ENCODE assay signal across 18 cellular contexts in the genomic region with DNA sequence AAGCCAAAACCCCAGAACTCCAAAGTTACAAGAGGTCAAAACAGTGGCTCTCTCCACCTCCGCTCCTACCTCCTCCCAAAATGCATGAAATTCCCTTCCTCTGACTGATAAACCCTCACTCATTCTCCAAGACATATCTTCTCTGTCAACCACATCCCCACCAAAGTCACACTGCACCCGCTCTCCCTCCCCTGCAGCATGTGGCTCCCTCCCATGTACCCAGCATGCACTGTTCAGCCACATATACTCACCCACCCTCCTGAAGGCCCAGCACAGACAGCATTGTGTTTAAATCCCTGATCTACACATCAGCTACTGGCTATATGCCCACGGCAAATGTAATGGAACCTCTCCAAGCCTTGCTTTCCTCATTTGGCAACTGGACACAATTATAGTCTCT. TPM values are rescaled to one million over a fixed set of nuclear protein-coding genes. Genes with fewer than 3 reads are reported as not detected.
DNase-seq lines count a peak whose midpoint lies in the region; ATAC-seq, FAIRE-seq and TF ChIP-seq lines count a peak whose summit lies in the region.
"Had no signal": no experiment of that assay in that cellular context is flagged by ENCODE, and none has a peak within 500 bp of the region (broad histone marks: within the 10 kb centered on the region; RNA-seq: fewer than 3 reads in every experiment).

No MANE protein-coding gene starts in this region.

- FAIRE-seq in keratinocyte (lab: Jason Lieb, UNC), result peak; percentile 39

- no peaks in the 10 kb centered on the region for H3K9me2 ChIP-seq in Karpas-422 (replicated peaks; ENCODE audit: insufficient read depth, low read length)

- H3K9ac ChIP-seq in adipocyte (ENCODE audit: low read length), result no peak overlapping the region
- H3K9ac ChIP-seq in keratinocyte (ENCODE audit: control insufficient read depth, extremely low read depth, insufficient read depth, low read length), result no peak overlapping the region
- no peak overlapping the region for H3K9ac ChIP-seq in Karpas-422 (ENCODE audit: low read length)

- H3K9me3 Mint-ChIP-seq in HFFc6, result no peaks in the 10 kb centered on the region

- H3K9me3 ChIP-seq in adipocyte (ENCODE audit: control insufficient read depth, low read length) (no peaks in the 10 kb centered on the region), keratinocyte (ENCODE audit: control insufficient read depth, low read depth, low read length) (no peaks in the 10 kb centered on the region), Karpas-422 (ENCODE audit: low read length) (no peaks in the 10 kb centered on the region)
- H3K9me3 ChIP-seq: gastrocnemius medialis, testis had no signal

- dilution Hi-C loops in keratinocyte (cut with MboI; ENCODE audit: extremely low pct_ligation_motif_present, low sequenced_read_pairs), result no loop called here

- CTCF ChIA-PET in BJ (lab: Yijun Ruan, JAX), result interaction anchor here (0.9 to 1.3 kb wide), 4 partner anchors 11 to 191 kb away, joined by 3 to 6 read pairs (median 4); no protein-coding TSS in a partner anchor

- no peaks in the 10 kb centered on the region for H3K36me3 Mint-ChIP-seq in HFFc6 (ENCODE audit: low read depth)
- H3K36me3 Mint-ChIP-seq: naive thymus-derived CD4-positive, alpha-beta T cell had no signal

- H3K79me2 ChIP-seq in keratinocyte (ENCODE audit: control insufficient read depth, insufficient read depth, low read length), result no peaks in the 10 kb centered on the region
- no peaks in the 10 kb centered on the region for H3K79me2 ChIP-seq in Karpas-422 (ENCODE audit: low read length)

- ATAC-seq in HG02938 (IDR thresholded peaks at IDR 0.05; ENCODE audit: unreplicated experiment) (no peak), HG03342 (IDR thresholded peaks at IDR 0.05; ENCODE audit: unreplicated experiment) (no peak)
- ATAC-seq: gastrocnemius medialis; naive thymus-derived CD4-positive, alpha-beta T cell had no signal

- H3K9me1 ChIP-seq in keratinocyte (ENCODE audit: control insufficient read depth, extremely low read depth, insufficient read depth, low read length), result no peaks in the 10 kb centered on the region

- H3K4me3 Mint-ChIP-seq in HFFc6, result no peak overlapping the region

- H3K27ac Mint-ChIP-seq in HFFc6, result peak overlapping the region; percentile 30

- H3K27ac ChIP-seq in keratinocyte (ENCODE audit: control insufficient read depth, insufficient read depth, low read length) (no peak overlapping the region), Karpas-422 (ENCODE audit: low read length) (no peak overlapping the region)
- H3K27ac ChIP-seq: gastrocnemius medialis, testis, VCaP had no signal

- POLR2A ChIA-PET in BJ (lab: Charles Lee), result no interaction called here

- no peak overlapping the region for H3K4me2 ChIP-seq in keratinocyte (ENCODE audit: control insufficient read depth, extremely low read depth, insufficient read depth, low read depth, low read length)
- H3K4me2 ChIP-seq in Karpas-422 (ENCODE audit: low read depth, low read length, poor library complexity, severe bottlenecking), result no peak overlapping the region

- H3K4me3 ChIP-seq in BJ (ENCODE audit: low read depth, low read length) (no peak overlapping the region), adipocyte (ENCODE audit: low read length) (no peak overlapping the region), keratinocyte (ENCODE audit: control insufficient read depth in 2 of 3, extremely low read depth in 1 of 3, insufficient read depth in 2 of 3, low read depth in 1 of 3, low read length in 3 of 3) (no peak overlapping the region), Karpas-422 (ENCODE audit: low read length) (no peak overlapping the region)
- H3K4me3 ChIP-seq: gastrocnemius medialis, skin epidermis, testis had no signal

- TF ChIP-seq CTCF in BJ (IDR thresholded peaks at IDR 0.05; ENCODE audit: insufficient read depth, low read depth, low read length) (no peak), HFFc6 (IDR thresholded peaks at IDR 0.05) (no peak), keratinocyte (optimal IDR thresholded peaks at IDR 0.05 in 1 of 3, IDR thresholded peaks at IDR 0.05 in 1 of 3, conservative IDR thresholded peaks at IDR 0.05 in 1 of 3; ENCODE audit: extremely low read depth in 1 of 3, insufficient read depth in 2 of 3, low read length in 3 of 3) (no peak)

- peaks cover 7% of the 10 kb centered on the region for H3K27me3 Mint-ChIP-seq in HFFc6 (ENCODE audit: insufficient read depth)
- H3K27me3 Mint-ChIP-seq: naive thymus-derived CD4-positive, alpha-beta T cell had no signal

- H2AFZ ChIP-seq in keratinocyte (ENCODE audit: control insufficient read depth, low read length), result no peak overlapping the region
- no peak overlapping the region for H2AFZ ChIP-seq in Karpas-422 (ENCODE audit: low read length)

- DNase-seq in BJ (ENCODE audit: low read depth) (peak; percentile 41), HFFc6 (peak; percentile 50), adipocyte (ENCODE audit: low read depth) (peak; percentile 28), keratinocyte (ENCODE audit: low read depth, low spot score) (no peak), NCI-H510A (lab: John Stamatoyannopoulos, UW) (no peak), Karpas-422 (no peak)
- DNase-seq: activated CD8-positive, alpha-beta memory T cell treated with anti-CD3 and anti-CD28 coated beads, Interleukin-2, amount 50 U/mL, for 4 hours; gastrocnemius medialis; naive thymus-derived CD4-positive, alpha-beta T cell; NCI-H1417 treated with DMSO at 0.1 percent for 48 hours; NCI-H524 treated with DMSO at 0.1 percent for 48 hours; testis had no signal

- H4K20me1 ChIP-seq in keratinocyte (ENCODE audit: control insufficient read depth, extremely low read depth, insufficient read depth, low read length) (no peaks in the 10 kb centered on the region), Karpas-422 (ENCODE audit: insufficient read depth, low read depth, low read length) (no peaks in the 10 kb centered on the region)

- H3K27me3 ChIP-seq in BJ (ENCODE audit: control insufficient read depth, insufficient read depth, low read length) (no peaks in the 10 kb centered on the region), adipocyte (replicated peaks; ENCODE audit: control insufficient read depth, insufficient read depth, low read length) (no peaks in the 10 kb centered on the region), keratinocyte (ENCODE audit: control insufficient read depth, extremely low read depth, insufficient read depth, low read length) (no peaks in the 10 kb centered on the region), Karpas-422 (ENCODE audit: low read length) (no peaks in the 10 kb centered on the region)
- H3K27me3 ChIP-seq: gastrocnemius medialis, testis had no signal

- peaks cover 36% of the 10 kb centered on the region for H3K4me1 Mint-ChIP-seq in HFFc6 (ENCODE audit: low read depth)

- H3K36me3 ChIP-seq in BJ (ENCODE audit: control insufficient read depth, insufficient read depth, low read length) (no peaks in the 10 kb centered on the region), adipocyte (ENCODE audit: control insufficient read depth, insufficient read depth, low read length, severe bottlenecking) (no peaks in the 10 kb centered on the region), keratinocyte (ENCODE audit: control insufficient read depth in 2 of 2, extremely low read depth in 1 of 2, insufficient read depth in 2 of 2, low read length in 2 of 2) (no peaks in the 10 kb centered on the region), Karpas-422 (ENCODE audit: insufficient read depth, low read length) (no peaks in the 10 kb centered on the region)
- H3K36me3 ChIP-seq: gastrocnemius medialis had no signal

- H3K4me1 ChIP-seq in adipocyte (ENCODE audit: control insufficient read depth, insufficient read depth, low read length) (peaks cover 12% of the 10 kb centered on the region), keratinocyte (ENCODE audit: control insufficient read depth, extremely low read depth, insufficient read depth, low read length) (peaks cover 17% of the 10 kb centered on the region), Karpas-422 (ENCODE audit: low read length) (no peaks in the 10 kb centered on the region)
- H3K4me1 ChIP-seq: gastrocnemius medialis, testis had no signal

RNA-seq across cellular contexts. Expression of a gene that starts 5.5 kb away (rescaled TPM):
- 0.11 and 0.22 TPM in 2 replicates for polyA plus RNA-seq in BJ (2011; rRNA removed)
- not detected in 2 replicates for polyA minus RNA-seq in BJ (2011; rRNA and poly(A)+ RNA removed)
- under 1 TPM; 0.17 to 0.63 (median 0.33) TPM for total RNA-seq in HFFc6 (2021; fragmentation: NEBNext Ultra II Directional; extraction: Animal tissue kit (Norgen Biotek cat#: 25700))
- 1.0 to 1.6 TPM (median 1.6 TPM) in 3 replicates for polyA plus RNA-seq in keratinocyte
- not detected for polyA plus RNA-seq in keratinocyte (2011; ENCODE audit: low read depth)
- 0.48 and 1.1 TPM in 2 replicates for polyA plus RNA-seq in keratinocyte (2011; cell fraction: cytosol; rRNA removed)
- polyA plus RNA-seq in keratinocyte (2011; cell fraction: nucleus; rRNA removed), result 5.1 and 8.1 TPM in 2 replicates
- polyA plus RNA-seq in keratinocyte (2012; ENCODE audit: low replicate concordance), result 0.97 and 1.1 TPM in 2 replicates
- 0.90 to 2.4 TPM in 2 of 3 replicates, not detected in the other for polyA minus RNA-seq in keratinocyte
- not detected for polyA minus RNA-seq in keratinocyte (2011; cell fraction: cytosol; rRNA and poly(A)+ RNA removed)
- 0.84 and 2.2 TPM in 2 replicates for polyA minus RNA-seq in keratinocyte (2011; cell fraction: nucleus; rRNA and poly(A)+ RNA removed)
- total RNA-seq in Karpas-422 (2014; rRNA removed; shearing (Covaris generic); ENCODE audit: low replicate concordance), result not detected in 2 replicates
- total RNA-seq: dermis microvascular lymphatic vessel endothelial cell, gastrocnemius medialis had no signal

RNA-seq across cellular contexts. Expression of a gene that starts 17.6 kb away (rescaled TPM):
- polyA plus RNA-seq in BJ (2011; rRNA removed) (8.5 and 10.4 TPM in 2 replicates), keratinocyte (2.5 to 9.4 TPM (median 7.4 TPM) in 3 replicates)
- 5.1 and 7.3 TPM in 2 replicates for polyA minus RNA-seq in BJ (2011; rRNA and poly(A)+ RNA removed)
- 10 to 100 TPM; 14.2 to 32.9 (median 29.6) TPM for total RNA-seq in HFFc6 (2021; fragmentation: NEBNext Ultra II Directional; extraction: Animal tissue kit (Norgen Biotek cat#: 25700))
- polyA plus RNA-seq in keratinocyte (2011; ENCODE audit: low read depth), result 0.76 TPM
- polyA plus RNA-seq in keratinocyte (2011; cell fraction: cytosol; rRNA removed), result 2.6 and 2.8 TPM in 2 replicates
- polyA plus RNA-seq in keratinocyte (2011; cell fraction: nucleus; rRNA removed), result 2.7 and 3.2 TPM in 2 replicates
- polyA plus RNA-seq in keratinocyte (2012; ENCODE audit: low replicate concordance), result 0.75 and 10.9 TPM in 2 replicates
- polyA minus RNA-seq in keratinocyte, result 1.7 to 19.2 TPM (median 5.0 TPM) in 3 replicates
- 5.6 TPM for polyA minus RNA-seq in keratinocyte (2011; cell fraction: cytosol; rRNA and poly(A)+ RNA removed)
- 0.84 and 1.9 TPM in 2 replicates for polyA minus RNA-seq in keratinocyte (2011; cell fraction: nucleus; rRNA and poly(A)+ RNA removed)
- 13.9 and 20.4 TPM in 2 replicates for total RNA-seq in Karpas-422 (2014; rRNA removed; shearing (Covaris generic); ENCODE audit: low replicate concordance)

RNA-seq across cellular contexts. Expression of a gene that starts 18.4 kb away (rescaled TPM):
- polyA plus RNA-seq in BJ (2011; rRNA removed) (11.0 and 15.5 TPM in 2 replicates), keratinocyte (7.0 to 8.4 TPM (median 7.5 TPM) in 3 replicates)
- 7.7 and 7.9 TPM in 2 replicates for polyA minus RNA-seq in BJ (2011; rRNA and poly(A)+ RNA removed)
- 10 to 100 TPM; 12.0 to 24.3 (median 23.5) TPM for total RNA-seq in HFFc6 (2021; fragmentation: NEBNext Ultra II Directional; extraction: Animal tissue kit (Norgen Biotek cat#: 25700))
- polyA plus RNA-seq in keratinocyte (2011; ENCODE audit: low read depth), result 6.8 TPM
- polyA plus RNA-seq in keratinocyte (2011; cell fraction: cytosol; rRNA removed), result 2.7 and 4.5 TPM in 2 replicates
- polyA plus RNA-seq in keratinocyte (2011; cell fraction: nucleus; rRNA removed), result 11.5 and 15.2 TPM in 2 replicates
- polyA plus RNA-seq in keratinocyte (2012; ENCODE audit: low replicate concordance), result 6.0 and 9.9 TPM in 2 replicates
- 6.0 to 9.9 TPM (median 7.1 TPM) in 3 replicates for polyA minus RNA-seq in keratinocyte
- 7.1 TPM for polyA minus RNA-seq in keratinocyte (2011; cell fraction: cytosol; rRNA and poly(A)+ RNA removed)
- polyA minus RNA-seq in keratinocyte (2011; cell fraction: nucleus; rRNA and poly(A)+ RNA removed), result 5.0 and 6.3 TPM in 2 replicates
- total RNA-seq in Karpas-422 (2014; rRNA removed; shearing (Covaris generic); ENCODE audit: low replicate concordance), result 21.3 and 23.1 TPM in 2 replicates

RNA-seq across cellular contexts. Expression of a gene that starts 37.1 kb away (rescaled TPM):
- polyA plus RNA-seq in BJ (2011; rRNA removed) (not detected in 2 replicates), keratinocyte (not detected in 3 replicates)
- polyA minus RNA-seq in BJ (2011; rRNA and poly(A)+ RNA removed), result not detected in 2 replicates
- total RNA-seq in HFFc6 (2021; fragmentation: NEBNext Ultra II Directional; extraction: Animal tissue kit (Norgen Biotek cat#: 25700)), result not detected
- 1.9 TPM for polyA plus RNA-seq in keratinocyte (2011; ENCODE audit: low read depth)
- polyA plus RNA-seq in keratinocyte (2011; cell fraction: cytosol; rRNA removed), result not detected in 2 replicates
- 0.12 TPM in 1 of 2 replicates, not detected in the other for polyA plus RNA-seq in keratinocyte (2011; cell fraction: nucleus; rRNA removed)
- 0.31 and 15.8 TPM in 2 replicates for polyA plus RNA-seq in keratinocyte (2012; ENCODE audit: low replicate concordance)
- polyA minus RNA-seq in keratinocyte, result not detected in 3 replicates
- polyA minus RNA-seq in keratinocyte (2011; cell fraction: cytosol; rRNA and poly(A)+ RNA removed), result not detected
- not detected in 2 replicates for polyA minus RNA-seq in keratinocyte (2011; cell fraction: nucleus; rRNA and poly(A)+ RNA removed)
- not detected in 2 replicates for total RNA-seq in Karpas-422 (2014; rRNA removed; shearing (Covaris generic); ENCODE audit: low replicate concordance)
- total RNA-seq: dermis microvascular lymphatic vessel endothelial cell; gastrocnemius medialis; kidney epithelial cell; naive thymus-derived CD4-positive, alpha-beta T cell; testis had no signal
- polyA plus RNA-seq: naive thymus-derived CD4-positive, alpha-beta T cell had no signal

RNA-seq across cellular contexts. Expression of a gene that starts 55.7 kb away (rescaled TPM):
- polyA plus RNA-seq in BJ (2011; rRNA removed) (not detected in 2 replicates), keratinocyte (4.0 to 8.3 TPM (median 5.0 TPM) in 3 replicates)
- polyA minus RNA-seq in BJ (2011; rRNA and poly(A)+ RNA removed), result not detected in 2 replicates
- not detected for total RNA-seq in HFFc6 (2021; fragmentation: NEBNext Ultra II Directional; extraction: Animal tissue kit (Norgen Biotek cat#: 25700))
- polyA plus RNA-seq in keratinocyte (2011; ENCODE audit: low read depth), result 128 TPM
- 3.6 and 7.7 TPM in 2 replicates for polyA plus RNA-seq in keratinocyte (2011; cell fraction: cytosol; rRNA removed)
- 22.1 and 37.1 TPM in 2 replicates for polyA plus RNA-seq in keratinocyte (2011; cell fraction: nucleus; rRNA removed)
- polyA plus RNA-seq in keratinocyte (2012; ENCODE audit: low replicate concordance), result 10.7 and 646 TPM in 2 replicates
- 4.0 to 15.3 TPM (median 5.6 TPM) in 3 replicates for polyA minus RNA-seq in keratinocyte
- polyA minus RNA-seq in keratinocyte (2011; cell fraction: cytosol; rRNA and poly(A)+ RNA removed), result 7.5 TPM
- 21.0 and 31.2 TPM in 2 replicates for polyA minus RNA-seq in keratinocyte (2011; cell fraction: nucleus; rRNA and poly(A)+ RNA removed)
- total RNA-seq in Karpas-422 (2014; rRNA removed; shearing (Covaris generic); ENCODE audit: low replicate concordance), result not detected in 2 replicates
- total RNA-seq: gastrocnemius medialis; kidney epithelial cell; naive thymus-derived CD4-positive, alpha-beta T cell had no signal
- polyA plus RNA-seq: naive thymus-derived CD4-positive, alpha-beta T cell had no signal

Comparison
In these comparisons a context has a peak if more than half of its experiments do, and no peak if none do; other contexts are left out.
1. DNase-seq: peak in BJ (single experiment), HFFc6 (single experiment) and adipocyte (single experiment); none in keratinocyte (single experiment), NCI-H510A (single experiment) and Karpas-422 (single experiment).